In the genomic region with DNA sequence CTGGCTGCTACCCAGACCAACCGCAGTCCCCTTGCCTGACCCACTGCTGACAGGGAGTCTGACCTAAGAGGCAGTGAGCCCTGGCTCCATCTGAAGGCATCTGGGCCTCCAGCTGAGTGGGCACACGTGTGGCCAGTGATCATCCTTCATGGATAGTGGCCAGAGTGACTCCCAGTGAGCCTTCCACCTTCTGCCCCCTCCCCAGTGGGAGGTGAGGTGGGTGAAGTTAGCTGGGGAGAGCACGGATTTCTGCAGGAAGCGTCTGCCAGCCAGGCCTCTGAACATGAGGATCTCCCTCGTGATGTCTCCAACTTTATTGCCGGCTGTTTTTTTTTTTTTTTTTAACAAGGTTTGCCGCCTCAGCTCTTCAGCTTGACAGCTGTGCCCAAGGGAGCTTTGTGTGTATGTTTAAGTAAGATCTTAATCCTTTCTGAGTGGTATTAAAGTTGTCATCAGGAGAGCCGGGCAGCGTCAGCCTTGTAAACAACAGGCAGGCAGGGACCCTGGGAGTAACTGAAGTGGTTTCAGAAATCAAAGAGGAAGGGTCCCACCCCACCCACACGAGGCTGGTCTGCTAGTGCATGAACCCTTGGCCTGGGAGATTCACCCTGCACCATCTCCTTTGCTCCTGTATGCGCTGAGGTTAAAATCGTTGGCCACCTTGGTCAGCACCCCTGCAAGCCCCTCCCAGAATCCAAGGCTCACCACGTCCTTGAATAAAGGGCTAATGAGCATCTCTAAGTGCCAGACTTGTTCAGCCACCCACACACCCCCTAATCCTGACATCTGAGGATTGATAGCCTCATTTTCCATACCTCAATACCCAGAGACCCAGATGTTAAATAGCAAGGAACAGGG, we compare ENCODE assay signal across 12 cellular contexts. TPM values are rescaled to one million over a fixed set of nuclear protein-coding genes. Genes with fewer than 3 reads are reported as not detected.
A peak's percentile ranks its signal among the peaks of the same experiment; 100 is the strongest.
DNase-seq lines count a peak whose midpoint lies in the region; ATAC-seq and TF ChIP-seq lines count a peak whose summit lies in the region.
"Had no signal": no experiment of that assay in that cellular context is flagged by ENCODE, and none has a peak within 500 bp of the region (broad histone marks: within the 10 kb centered on the region; RNA-seq: fewer than 3 reads in every experiment).

No MANE protein-coding gene starts in this region.

- peaks cover 24 to 34% of the 10 kb centered on the region in 2 experiments for H3K27me3 ChIP-seq in mesenchymal stem cell (ENCODE audit: control insufficient read depth in 1 of 2, insufficient read depth in 1 of 2, low read length in 2 of 2)

- peaks cover 0 to 8% of the 10 kb centered on the region in 2 experiments; a peak in 2 of 3 replicates for H3K36me3 ChIP-seq in HEK293 (ENCODE audit: control insufficient read depth in 2 of 2, insufficient read depth in 1 of 2, low read length in 2 of 2)
- no peaks in the 10 kb centered on the region for H3K36me3 ChIP-seq in mesenchymal stem cell (ENCODE audit: control insufficient read depth in 1 of 2, insufficient read depth in 2 of 2, low read depth in 1 of 2, low read length in 2 of 2)

- DNase-seq in D341Med (ENCODE audit: low spot score) (peak; percentile 89), mesenchymal stem cell (peak; percentile 50), cortex of kidney (lab: John Stamatoyannopoulos, UW) (no peak), islet precursor cell (no peak)
- no peak for DNase-seq in activated CD4-positive, alpha-beta T cell treated with anti-CD3 and anti-CD28 coated beads for 4 hours
- DNase-seq: activated CD4-positive, alpha-beta T cell treated with anti-CD3 and anti-CD28 coated beads for 1 hour; activated T-cell treated with anti-CD3 and anti-CD28 coated beads for 4 hours; NCI-H146; stimulated activated CD4-positive, alpha-beta T cell treated with anti-CD3 and anti-CD28 coated beads, Interleukin-2, amount 100 ng/mL, for 24 hours had no signal

- H2AFZ ChIP-seq in mesenchymal stem cell (ENCODE audit: low read depth, low read length), result no peak overlapping the region

- no peak overlapping the region for H3K23ac ChIP-seq in mesenchymal stem cell (ENCODE audit: low read length in 2 of 2)

- H3K4me3 ChIP-seq in HEK293 (ENCODE audit: low read depth, low read length), result no peak overlapping the region
- H3K4me3 ChIP-seq in mesenchymal stem cell (ENCODE audit: insufficient read depth in 1 of 2, low read depth in 1 of 2, low read length in 2 of 2), result no peak overlapping the region

- no peak for TF ChIP-seq CTCF in HEK293 (tag by site-specific recombination; IDR thresholded peaks at IDR 0.05)

- H3K9ac ChIP-seq in mesenchymal stem cell (ENCODE audit: low read length), result no peak overlapping the region

- H2BK5ac ChIP-seq in mesenchymal stem cell (ENCODE audit: low read depth, low read length, poor library complexity, severe bottlenecking), result no peak overlapping the region

- no peak overlapping the region for H2BK12ac ChIP-seq in mesenchymal stem cell (ENCODE audit: low read length in 2 of 2)

- 19% methylated on average over 13 of the region's 13 CpGs for WGBS in mesenchymal stem cell

- H3K27ac ChIP-seq in HEK293 (ENCODE audit: extremely low read depth, low read depth, low read length) (peak overlapping the region; percentile 89), mesenchymal stem cell (ENCODE audit: low read length, poor library complexity, severe bottlenecking) (no peak overlapping the region)

- no peak overlapping the region for H3K14ac ChIP-seq in mesenchymal stem cell (ENCODE audit: low read length in 2 of 2)

- no peak overlapping the region for H2BK120ac ChIP-seq in mesenchymal stem cell (ENCODE audit: low read depth, low read length)

- no peak overlapping the region for H4K8ac ChIP-seq in mesenchymal stem cell (ENCODE audit: low read length)

- H3K9me3 ChIP-seq in HEK293 (ENCODE audit: control insufficient read depth, insufficient read depth, low read depth, low read length) (no peaks in the 10 kb centered on the region), mesenchymal stem cell (ENCODE audit: control insufficient read depth, low read length) (no peaks in the 10 kb centered on the region)

- H3K4me2 ChIP-seq in mesenchymal stem cell (ENCODE audit: low read length, poor library complexity, severe bottlenecking), result no peak overlapping the region

- CTCF ChIA-PET in HEK293 (lab: Yijun Ruan, JAX), result interaction anchor here (1.1 kb wide), 1 partner anchor 46 kb away, joined by 3 read pairs; no protein-coding TSS in a partner anchor

- no peak overlapping the region for H4K91ac ChIP-seq in mesenchymal stem cell (ENCODE audit: low read length)

- ATAC-seq in HG02678 (IDR thresholded peaks at IDR 0.05; ENCODE audit: unreplicated experiment), result no peak

- POLR2A ChIA-PET in HEK293 (lab: Yijun Ruan, JAX), result interaction anchor here (0.6 kb wide), 1 partner anchor 845 kb away, joined by 4 read pairs; no protein-coding TSS in a partner anchor

- H2AK5ac ChIP-seq in mesenchymal stem cell (ENCODE audit: low read length, severe bottlenecking), result no peak overlapping the region

- no peak overlapping the region for H2BK15ac ChIP-seq in mesenchymal stem cell (ENCODE audit: low read depth, poor library complexity, severe bottlenecking)

- H3K4ac ChIP-seq in mesenchymal stem cell (ENCODE audit: low read depth in 1 of 2, low read length in 2 of 2), result no peak overlapping the region

- H3K4me1 ChIP-seq in HEK293 (ENCODE audit: control insufficient read depth, insufficient read depth, low read length), result peaks cover 37% of the 10 kb centered on the region
- H3K4me1 ChIP-seq in mesenchymal stem cell (ENCODE audit: control insufficient read depth, insufficient read depth, low read depth, low read length), result peaks cover 4% of the 10 kb centered on the region

- peak overlapping the region in 1 of 2 experiments; percentile 7 for H3K18ac ChIP-seq in mesenchymal stem cell (ENCODE audit: low read depth in 1 of 2, low read length in 2 of 2)

- no peaks in the 10 kb centered on the region for H3K79me1 ChIP-seq in mesenchymal stem cell (replicated peaks; ENCODE audit: low read length, poor library complexity, severe bottlenecking)

TF ChIP-seq in HEK293, 187 proteins besides CTCF, POLR2A, EP300 and RAD21 (continues in another document):
- no peak for TF ChIP-seq SCRT1 (tag by site-specific recombination; IDR thresholded peaks at IDR 0.05; ENCODE audit: borderline replicate concordance)
- TF ChIP-seq, protein P1, sequence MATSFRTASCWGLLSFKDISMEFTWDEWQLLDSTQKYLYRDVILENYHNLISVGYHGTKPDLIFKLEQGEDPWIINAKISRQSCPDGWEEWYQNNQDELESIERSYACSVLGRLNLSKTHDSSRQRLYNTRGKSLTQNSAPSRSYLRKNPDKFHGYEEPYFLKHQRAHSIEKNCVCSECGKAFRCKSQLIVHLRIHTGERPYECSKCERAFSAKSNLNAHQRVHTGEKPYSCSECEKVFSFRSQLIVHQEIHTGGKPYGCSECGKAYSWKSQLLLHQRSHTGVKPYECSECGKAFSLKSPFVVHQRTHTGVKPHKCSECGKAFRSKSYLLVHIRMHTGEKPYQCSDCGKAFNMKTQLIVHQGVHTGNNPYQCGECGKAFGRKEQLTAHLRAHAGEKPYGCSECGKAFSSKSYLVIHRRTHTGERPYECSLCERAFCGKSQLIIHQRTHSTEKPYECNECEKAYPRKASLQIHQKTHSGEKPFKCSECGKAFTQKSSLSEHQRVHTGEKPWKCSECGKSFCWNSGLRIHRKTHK (tag by site-specific recombination; IDR thresholded peaks at IDR 0.05), result no peak
- TF ChIP-seq ZNF585B (tag by site-specific recombination; IDR thresholded peaks at IDR 0.05), result no peak
- TF ChIP-seq KLF1 (tag by site-specific recombination; IDR thresholded peaks at IDR 0.05), result peak; percentile 52; the same call in 1 of the 2 replicates
- TF ChIP-seq FEZF1 (tag by site-specific recombination; IDR thresholded peaks at IDR 0.05), result peak; percentile 98
- TF ChIP-seq YY2 (tag by site-specific recombination; IDR thresholded peaks at IDR 0.05), result no peak
- TF ChIP-seq ZNF76 (tag by site-specific recombination; IDR thresholded peaks at IDR 0.05; ENCODE audit: borderline replicate concordance, low read depth), result 0 out of 2 replicates have a peak, but pooled peaks have one; percentile 48
- no peak for TF ChIP-seq ZNF19 (tag by site-specific recombination; IDR thresholded peaks at IDR 0.05; ENCODE audit: low read depth)

TF ChIP-seq in PFSK-1, 5 proteins besides CTCF, POLR2A, EP300 and RAD21 (continues in another document):
- TF ChIP-seq, protein P2, sequence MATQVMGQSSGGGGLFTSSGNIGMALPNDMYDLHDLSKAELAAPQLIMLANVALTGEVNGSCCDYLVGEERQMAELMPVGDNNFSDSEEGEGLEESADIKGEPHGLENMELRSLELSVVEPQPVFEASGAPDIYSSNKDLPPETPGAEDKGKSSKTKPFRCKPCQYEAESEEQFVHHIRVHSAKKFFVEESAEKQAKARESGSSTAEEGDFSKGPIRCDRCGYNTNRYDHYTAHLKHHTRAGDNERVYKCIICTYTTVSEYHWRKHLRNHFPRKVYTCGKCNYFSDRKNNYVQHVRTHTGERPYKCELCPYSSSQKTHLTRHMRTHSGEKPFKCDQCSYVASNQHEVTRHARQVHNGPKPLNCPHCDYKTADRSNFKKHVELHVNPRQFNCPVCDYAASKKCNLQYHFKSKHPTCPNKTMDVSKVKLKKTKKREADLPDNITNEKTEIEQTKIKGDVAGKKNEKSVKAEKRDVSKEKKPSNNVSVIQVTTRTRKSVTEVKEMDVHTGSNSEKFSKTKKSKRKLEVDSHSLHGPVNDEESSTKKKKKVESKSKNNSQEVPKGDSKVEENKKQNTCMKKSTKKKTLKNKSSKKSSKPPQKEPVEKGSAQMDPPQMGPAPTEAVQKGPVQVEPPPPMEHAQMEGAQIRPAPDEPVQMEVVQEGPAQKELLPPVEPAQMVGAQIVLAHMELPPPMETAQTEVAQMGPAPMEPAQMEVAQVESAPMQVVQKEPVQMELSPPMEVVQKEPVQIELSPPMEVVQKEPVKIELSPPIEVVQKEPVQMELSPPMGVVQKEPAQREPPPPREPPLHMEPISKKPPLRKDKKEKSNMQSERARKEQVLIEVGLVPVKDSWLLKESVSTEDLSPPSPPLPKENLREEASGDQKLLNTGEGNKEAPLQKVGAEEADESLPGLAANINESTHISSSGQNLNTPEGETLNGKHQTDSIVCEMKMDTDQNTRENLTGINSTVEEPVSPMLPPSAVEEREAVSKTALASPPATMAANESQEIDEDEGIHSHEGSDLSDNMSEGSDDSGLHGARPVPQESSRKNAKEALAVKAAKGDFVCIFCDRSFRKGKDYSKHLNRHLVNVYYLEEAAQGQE (IDR thresholded peaks at IDR 0.05; ENCODE audit: insufficient read depth in 1 of 2, low read depth in 2 of 2, low read length in 2 of 2), result peak; percentile 55 to 85
- no peak for TF ChIP-seq FOXP2 (optimal IDR thresholded peaks at IDR 0.05; ENCODE audit: borderline replicate concordance, extremely low read depth, extremely low read length, insufficient read depth)
- TF ChIP-seq POLR2AphosphoS5 (IDR thresholded peaks at IDR 0.05; ENCODE audit: low read depth, low read length), result no peak

RNA-seq across cellular contexts. Expression of a gene that starts 33.3 kb away (rescaled TPM):
- polyA plus RNA-seq in PFSK-1 (2012; ENCODE audit: insufficient read length, low read depth), result 0.29 TPM
- 0.01 TPM for polyA plus RNA-seq in mesenchymal stem cell (2013, experiment 1 of 2)
- 0.01 TPM for polyA plus RNA-seq in mesenchymal stem cell (2013, experiment 2 of 2)

RNA-seq across cellular contexts. Expression of a gene that starts 43.0 kb away (rescaled TPM):
- polyA plus RNA-seq in PFSK-1 (2012; ENCODE audit: insufficient read length, low read depth), result 29.2 TPM
- 9.6 TPM for polyA plus RNA-seq in mesenchymal stem cell (2013, experiment 1 of 2)
- polyA plus RNA-seq in mesenchymal stem cell (2013, experiment 2 of 2), result 12.3 TPM

RNA-seq across cellular contexts. Expression of a gene that starts 51.0 kb away (rescaled TPM):
- polyA plus RNA-seq in PFSK-1 (2012; ENCODE audit: insufficient read length, low read depth), result 91.8 TPM
- polyA plus RNA-seq in mesenchymal stem cell (2013, experiment 1 of 2), result 150 TPM
- 155 TPM for polyA plus RNA-seq in mesenchymal stem cell (2013, experiment 2 of 2)

Comparison
In these comparisons a context has a peak if more than half of its experiments do, and no peak if none do; other contexts are left out.
1. DNase-seq: peak in D341Med (single experiment) and mesenchymal stem cell (single experiment); none in activated CD4-positive, alpha-beta T cell treated with anti-CD3 and anti-CD28 coated beads for 4 hours (0 of 2), cortex of kidney (single experiment) and islet precursor cell (single experiment).